ENCODE assay signal across 1 cellular context in the genomic region with DNA sequence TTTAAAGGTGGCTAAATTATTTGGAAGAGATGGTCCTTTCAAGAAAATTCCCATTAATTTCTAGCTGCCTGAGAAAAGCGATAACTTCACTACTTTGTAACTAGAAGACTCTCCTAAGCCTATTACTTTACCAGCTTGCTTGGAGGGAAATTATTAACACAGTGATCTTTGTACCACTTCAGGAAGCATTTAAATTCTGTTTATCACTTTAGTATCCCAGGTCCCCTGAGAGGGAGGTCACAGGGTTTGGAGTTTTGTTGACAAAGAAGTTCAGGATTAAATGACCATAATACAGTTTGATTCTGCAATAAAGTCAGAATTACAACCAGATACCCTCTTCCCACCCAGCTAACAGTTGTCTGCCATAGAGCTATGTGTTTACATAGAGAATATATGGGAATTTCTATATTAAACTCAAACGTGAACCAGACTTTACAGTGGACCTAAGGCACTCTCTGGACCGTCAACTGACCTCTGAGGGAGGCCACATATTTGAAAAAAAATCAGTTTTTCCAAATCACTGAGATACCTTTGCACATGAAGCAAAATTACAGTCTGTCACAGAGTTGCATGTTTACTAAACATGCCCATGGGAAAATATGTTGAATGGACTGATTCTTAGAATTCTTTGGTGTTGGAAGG.
TF ChIP-seq lines count a peak whose summit lies in the region.

No MANE protein-coding gene starts in this region.

TF ChIP-seq in HCT116, 20 proteins besides CTCF, POLR2A, EP300 and RAD21:
- TF ChIP-seq ELF1 (IDR thresholded peaks at IDR 0.05; ENCODE audit: borderline replicate concordance, low read depth) (no peak), TCF7L2 (IDR thresholded peaks at IDR 0.05; ENCODE audit: borderline replicate concordance, extremely low read depth, insufficient read depth, insufficient read length) (no peak), JUND (IDR thresholded peaks at IDR 0.05) (no peak), SP1 (IDR thresholded peaks at IDR 0.05; ENCODE audit: low read depth) (no peak), SIN3A (IDR thresholded peaks at IDR 0.05; ENCODE audit: low read depth) (no peak)
